ENCODE assay signal across 25 cellular contexts in the genomic region with DNA sequence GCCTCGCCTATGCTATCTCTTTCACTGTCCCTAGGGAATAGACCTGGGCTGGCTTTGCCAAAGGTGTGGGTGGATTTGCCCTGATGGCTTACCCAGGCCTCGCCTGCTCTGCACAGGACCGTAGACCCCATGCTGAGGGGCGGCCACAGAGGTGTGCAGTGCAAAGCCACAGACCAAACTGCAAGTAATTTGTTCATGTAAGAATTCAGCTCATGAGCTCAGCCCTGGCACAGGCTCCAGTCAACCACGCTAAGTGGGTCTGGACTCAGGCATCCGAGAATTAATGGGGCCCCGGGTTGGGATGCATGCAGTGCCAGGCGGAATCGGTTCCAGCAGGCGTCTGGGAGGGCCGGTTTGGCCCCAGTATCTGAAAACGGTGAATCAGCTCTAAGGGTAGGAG.
"Had no signal": no experiment of that assay in that cellular context is flagged by ENCODE, and none has a peak within 500 bp of the region (broad histone marks: within the 10 kb centered on the region; RNA-seq: fewer than 3 reads in every experiment).

No MANE protein-coding gene starts in this region.

- FAIRE-seq: islet of Langerhans, small intestine had no signal

- H3K36me3 ChIP-seq: colonic mucosa, esophagus squamous epithelium, gastroesophageal sphincter, lower lobe of right lung, right lobe of liver, tibial artery, uterus had no signal

- H3K27me3 ChIP-seq: colonic mucosa, right lobe of liver, uterus had no signal

- H3K4me3 ChIP-seq: colonic mucosa, dorsolateral prefrontal cortex, esophagus squamous epithelium, gastroesophageal sphincter, lower lobe of right lung, mucosa of descending colon, right lobe of liver, tibial artery, uterus had no signal

- H3K9me3 ChIP-seq: colonic mucosa, esophagus squamous epithelium, gastroesophageal sphincter, lower lobe of right lung, mucosa of descending colon, right lobe of liver, uterus had no signal

- DNase-seq: activated CD4-positive, alpha-beta memory T cell treated with anti-CD3 and anti-CD28 coated beads, Interleukin-2, amount 10 ng/mL, durations not matched to agents 7 days and 5 days; activated CD4-positive, alpha-beta T cell treated with anti-CD3 and anti-CD28 coated beads, Interleukin-2, amount 10 ng/mL, durations not matched to agents 24 days and 14 days; activated effector memory CD4-positive, alpha-beta T cell treated with Interleukin-2 at 50 U/mL for 16 hours; activated naive CD4-positive, alpha-beta T cell treated with anti-CD3 and anti-CD28 coated beads, Interleukin-2, amount 10 ng/mL, durations not matched to agents 7 days and 5 days; activated naive CD8-positive, alpha-beta T cell treated with anti-CD3 and anti-CD28 coated beads, Interleukin-2, amount 50 U/mL, for 24 hours; activated T-cell treated with anti-CD3 and anti-CD28 coated beads, Interleukin-2, amount 50 U/mL, for 72 hours; central memory CD4-positive, alpha-beta T cell; colonic mucosa; esophagus squamous epithelium; left colon; lower lobe of right lung; mesendoderm; mucosa of descending colon; nephron progenitor cell; small intestine; stimulated activated CD4-positive, alpha-beta T cell treated with anti-CD3 and anti-CD28 coated beads, Interleukin-2, amount 100 ng/mL, for 24 hours; stimulated activated naive CD8-positive, alpha-beta T cell treated with anti-CD3 and anti-CD28 coated beads, Interleukin-15, amount 100 ng/mL, for 72 hours; tibial artery; uterus had no signal

- ATAC-seq: activated CD4-positive, CD25-positive, alpha-beta regulatory T cell treated with anti-CD3 and anti-CD28 coated beads, Interleukin-2, amount 50 U/mL, for 24 hours; activated naive CD8-positive, alpha-beta T cell treated with anti-CD3 and anti-CD28 coated beads, Interleukin-2, amount 50 U/mL, for 24 hours; activated T-cell treated with anti-CD3 and anti-CD28 coated beads, Interleukin-2, amount 50 U/mL, for 72 hours; gastroesophageal sphincter; left colon; lower lobe of right lung; mucosa of descending colon; right lobe of liver; stimulated activated effector memory CD8-positive, alpha-beta T cell treated with anti-CD3 and anti-CD28 coated beads, Interleukin-12 subunit alpha, Interleukin-12 subunit beta, amount 100 ng/mL, for 72 hours; stimulated activated naive CD8-positive, alpha-beta T cell treated with anti-CD3 and anti-CD28 coated beads, Interleukin-15, amount 100 ng/mL, for 72 hours had no signal
